Comparison of ENCODE assay signal across 18 cellular contexts in genomic region chr5:113434889-113435288, GRCh38. TPM values are rescaled to one million over a fixed set of nuclear protein-coding genes. Genes with fewer than 3 reads are reported as not detected.
DNase-seq lines count a peak whose midpoint lies in the region; ATAC-seq and TF ChIP-seq lines count a peak whose summit lies in the region.
"Had no signal": no experiment of that assay in that cellular context is flagged by ENCODE, and none has a peak within 500 bp of the region (broad histone marks: within the 10 kb centered on the region; RNA-seq: fewer than 3 reads in every experiment).

A gene with protein sequence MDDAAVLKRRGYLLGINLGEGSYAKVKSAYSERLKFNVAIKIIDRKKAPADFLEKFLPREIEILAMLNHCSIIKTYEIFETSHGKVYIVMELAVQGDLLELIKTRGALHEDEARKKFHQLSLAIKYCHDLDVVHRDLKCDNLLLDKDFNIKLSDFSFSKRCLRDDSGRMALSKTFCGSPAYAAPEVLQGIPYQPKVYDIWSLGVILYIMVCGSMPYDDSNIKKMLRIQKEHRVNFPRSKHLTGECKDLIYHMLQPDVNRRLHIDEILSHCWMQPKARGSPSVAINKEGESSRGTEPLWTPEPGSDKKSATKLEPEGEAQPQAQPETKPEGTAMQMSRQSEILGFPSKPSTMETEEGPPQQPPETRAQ (minus strand): TSS chr5:113434989. CDS start chr5:113434839, 150 bp downstream.

- ATAC-seq in left ventricle myocardium superior (peak; percentile 15), Right ventricle myocardium superior (ENCODE audit: poor library complexity) (no peak)
- ATAC-seq: CD8-positive, alpha-beta T cell had no signal

- H3K9me3 ChIP-seq in MG63 (no peaks in the 10 kb centered on the region), mesenchymal stem cell (ENCODE audit: control insufficient read depth, low read length) (no peaks in the 10 kb centered on the region), testis (no peaks in the 10 kb centered on the region)
- H3K9me3 ChIP-seq: BLaER1 had no signal

- peaks cover 5% of the 10 kb centered on the region; the same call in 1 of the 2 replicates for H3K27me3 ChIP-seq in MG63
- H3K27me3 ChIP-seq in mesenchymal stem cell (ENCODE audit: control insufficient read depth in 1 of 2, insufficient read depth in 1 of 2, low read length in 2 of 2), result no peaks in the 10 kb centered on the region
- no peaks in the 10 kb centered on the region for H3K27me3 ChIP-seq in testis
- H3K27me3 ChIP-seq: BLaER1 had no signal

- no peak within 1 kb of the TSS for H4K91ac ChIP-seq in mesenchymal stem cell (ENCODE audit: low read length)

- no peak within 1 kb of the TSS for H3K9ac ChIP-seq in mesenchymal stem cell (ENCODE audit: low read length)
- H3K9ac ChIP-seq: BLaER1 had no signal

- H2BK5ac ChIP-seq in mesenchymal stem cell (ENCODE audit: low read depth, low read length, poor library complexity, severe bottlenecking), result no peak within 1 kb of the TSS

- H3K79me1 ChIP-seq in mesenchymal stem cell (replicated peaks; ENCODE audit: low read length, poor library complexity, severe bottlenecking), result no peaks in the 10 kb centered on the region

- H3K27ac ChIP-seq in mesenchymal stem cell (ENCODE audit: low read length, poor library complexity, severe bottlenecking) (no peak within 1 kb of the TSS), testis (no peak within 1 kb of the TSS)
- H3K27ac ChIP-seq: BLaER1 had no signal

- H4K8ac ChIP-seq in mesenchymal stem cell (ENCODE audit: low read length), result peak within 1 kb of the TSS; percentile 5

- intact Hi-C loops in left ventricle myocardium superior (cut with micrococcal nuclease) (no loop called here), Right ventricle myocardium superior (cut with DNase I) (no loop called here), testis (cut with DNase I; ENCODE audit: low total_unique reads) (no loop called here)

- no peak within 1 kb of the TSS for H2BK120ac ChIP-seq in mesenchymal stem cell (ENCODE audit: low read depth, low read length)

- WGBS in mesenchymal stem cell, result 87% methylated on average over 3 of the region's 3 CpGs
- 98 to 100% methylated on average over 2 to 3 of the region's 3 CpGs for WGBS in testis, 2 donors

- H2AK5ac ChIP-seq in mesenchymal stem cell (ENCODE audit: low read length, severe bottlenecking), result no peak within 1 kb of the TSS

- H3K4me3 ChIP-seq in MG63 (no peak within 1 kb of the TSS), mesenchymal stem cell (ENCODE audit: insufficient read depth in 1 of 2, low read depth in 1 of 2, low read length in 2 of 2) (no peak within 1 kb of the TSS), testis (no peak within 1 kb of the TSS)
- H3K4me3 ChIP-seq: BLaER1 had no signal

- H3K23ac ChIP-seq in mesenchymal stem cell (ENCODE audit: low read length in 2 of 2), result no peak within 1 kb of the TSS

- no peak within 1 kb of the TSS for H3K18ac ChIP-seq in mesenchymal stem cell (ENCODE audit: low read depth in 1 of 2, low read length in 2 of 2)

- no peak for TF ChIP-seq CTCF in testis (IDR thresholded peaks at IDR 0.05)

- no peaks in the 10 kb centered on the region for H3K4me1 ChIP-seq in mesenchymal stem cell (ENCODE audit: control insufficient read depth, insufficient read depth, low read depth, low read length)
- no peaks in the 10 kb centered on the region for H3K4me1 ChIP-seq in testis
- H3K4me1 ChIP-seq: BLaER1 had no signal

- DNase-seq in left ventricle myocardium superior, result no peak
- no peak for DNase-seq in Right ventricle myocardium superior
- peak; percentile 21 for DNase-seq in MG63
- no peak for DNase-seq in mesenchymal stem cell
- DNase-seq in testis, result no peak
- no peak for DNase-seq in NCI-H510A (lab: John Stamatoyannopoulos, UW)
- DNase-seq in inferior parietal cortex (ENCODE audit: extremely low spot score), result no peak
- DNase-seq: 8988T; Calu3; CD8-positive, alpha-beta T cell; DMS79 treated with DMSO at 0.1 percent for 48 hours; GF-D8; H9 had no signal

- TF ChIP-seq POLR2A in testis (IDR thresholded peaks at IDR 0.05), result no peak

- H3K4me2 ChIP-seq in mesenchymal stem cell (ENCODE audit: low read length, poor library complexity, severe bottlenecking), result no peak within 1 kb of the TSS
- H3K4me2 ChIP-seq: BLaER1 had no signal

- no peak within 1 kb of the TSS for H3K4ac ChIP-seq in mesenchymal stem cell (ENCODE audit: low read depth in 1 of 2, low read length in 2 of 2)

- H3K36me3 ChIP-seq in MG63, result no peaks in the 10 kb centered on the region
- H3K36me3 ChIP-seq in mesenchymal stem cell (ENCODE audit: control insufficient read depth in 1 of 2, insufficient read depth in 2 of 2, low read depth in 1 of 2, low read length in 2 of 2), result peaks cover 0 to 3% of the 10 kb centered on the region in 2 experiments
- H3K36me3 ChIP-seq in testis (ENCODE audit: low read depth, missing control alignments), result no peaks in the 10 kb centered on the region
- H3K36me3 ChIP-seq: BLaER1 had no signal

- H3K14ac ChIP-seq in mesenchymal stem cell (ENCODE audit: low read length in 2 of 2), result no peak within 1 kb of the TSS

- no peak within 1 kb of the TSS for H2BK12ac ChIP-seq in mesenchymal stem cell (ENCODE audit: low read length in 2 of 2)

- no peak within 1 kb of the TSS for H2AFZ ChIP-seq in mesenchymal stem cell (ENCODE audit: low read depth, low read length)

- H2BK15ac ChIP-seq in mesenchymal stem cell (ENCODE audit: low read depth, poor library complexity, severe bottlenecking), result no peak within 1 kb of the TSS

RNA-seq across cellular contexts. Expression of the gene that starts here (rescaled TPM):
- total RNA-seq in left ventricle myocardium superior, result not detected
- total RNA-seq in Right ventricle myocardium superior, result not detected
- total RNA-seq in MG63 (2014; rRNA removed; shearing (Covaris generic); ENCODE audit: low replicate concordance), result not detected in 2 replicates
- polyA plus RNA-seq in mesenchymal stem cell (2013, experiment 1 of 2), result not detected
- polyA plus RNA-seq in mesenchymal stem cell (2013, experiment 2 of 2), result not detected
- total RNA-seq in testis, result 10 to 100 TPM; 26.1 to 68.7 TPM
- polyA plus RNA-seq in testis (ENCODE audit: insufficient read depth, low read depth, low replicate concordance), result 95.7 TPM
- total RNA-seq: A673; Calu3; CD8-positive, alpha-beta T cell; H1 had no signal
- polyA plus RNA-seq: AG04450, CD14-positive monocyte had no signal

Comparison
In these comparisons a context has a peak if more than half of its experiments do, and no peak if none do; other contexts are left out.
1. RNA of the gene that starts here (total RNA-seq): 26.1 to 68.7 TPM in testis; not detected in left ventricle myocardium superior (single experiment), not detected in Right ventricle myocardium superior (single experiment) and not detected in MG63; every median in the first group is over 10 times any median in the second.
2. Peak in ATAC-seq in left ventricle myocardium superior; RNA of the gene not detected or under 1 TPM.
3. Peak in DNase-seq in MG63; RNA of the gene not detected or under 1 TPM.